Comparison of ENCODE assay signal across 27 cellular contexts in the genomic region with DNA sequence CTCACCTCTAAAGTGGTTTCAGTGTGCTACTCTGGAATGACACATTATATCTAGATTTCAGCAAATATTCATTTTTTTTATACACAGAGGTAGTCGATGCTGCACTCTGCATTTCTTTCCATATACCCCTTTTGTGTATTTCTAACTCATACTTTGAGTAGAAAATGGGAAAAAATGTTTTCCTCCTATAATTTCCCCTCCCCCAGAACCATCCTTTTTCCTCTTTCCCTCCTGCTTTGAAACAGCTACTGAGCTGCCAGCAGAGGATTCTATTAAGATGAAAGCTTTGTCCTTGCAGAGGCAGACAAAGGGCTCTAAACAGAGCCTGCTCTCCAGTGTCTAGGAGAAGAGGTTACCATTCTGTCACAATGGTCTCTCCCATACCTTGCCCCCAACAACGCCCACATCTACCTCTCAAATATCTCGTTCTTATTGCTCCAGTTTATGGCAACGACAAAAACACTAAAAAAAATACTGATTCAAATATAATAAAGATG.
A peak's percentile ranks its signal among the peaks of the same experiment; 100 is the strongest.
DNase-seq lines count a peak whose midpoint lies in the region; ATAC-seq and TF ChIP-seq lines count a peak whose summit lies in the region.
"Had no signal": no experiment of that assay in that cellular context is flagged by ENCODE, and none has a peak within 500 bp of the region (broad histone marks: within the 10 kb centered on the region; RNA-seq: fewer than 3 reads in every experiment).

No MANE protein-coding gene starts in this region.

- H3K9me3 ChIP-seq in left ventricle myocardium inferior (replicated peaks) (no peaks in the 10 kb centered on the region), right cardiac atrium (ENCODE audit: control insufficient read depth, low read length) (no peaks in the 10 kb centered on the region), transverse colon (no peaks in the 10 kb centered on the region), psoas muscle (no peaks in the 10 kb centered on the region)
- H3K9me3 ChIP-seq: BE2C, esophagus squamous epithelium, HAP-1, left lung, MG63 had no signal

- no peaks in the 10 kb centered on the region for H3K27me3 ChIP-seq in left ventricle myocardium inferior (ENCODE audit: low read depth)
- no peaks in the 10 kb centered on the region for H3K27me3 ChIP-seq in right cardiac atrium (ENCODE audit: control insufficient read depth, insufficient read depth)
- no peaks in the 10 kb centered on the region for H3K27me3 ChIP-seq in transverse colon
- H3K27me3 ChIP-seq in psoas muscle (ENCODE audit: insufficient read depth in 3 of 3, low read length in 2 of 3) = no peaks in the 10 kb centered on the region
- H3K27me3 ChIP-seq: BE2C, esophagus squamous epithelium, left lung, MG63 had no signal

- H3K4me3 ChIP-seq in left ventricle myocardium inferior = no peak overlapping the region
- H3K4me3 ChIP-seq in right cardiac atrium (ENCODE audit: low read length) = no peak overlapping the region
- no peak overlapping the region for H3K4me3 ChIP-seq in transverse colon
- no peak overlapping the region for H3K4me3 ChIP-seq in psoas muscle
- H3K4me3 ChIP-seq: esophagus squamous epithelium, HAP-1, left lung, MG63, PC-9 had no signal

- WGBS in right cardiac atrium = 72% methylated on average over 4 of the region's 4 CpGs
- 74 to 85% methylated on average over 4 of the region's 4 CpGs for WGBS in transverse colon (ENCODE audit: low coverage in 1 of 2), 2 donors
- 67 to 83% (median 74%) methylated on average over 4 of the region's 4 CpGs for WGBS in psoas muscle, 3 donors

- H3K36me3 ChIP-seq in left ventricle myocardium inferior (no peaks in the 10 kb centered on the region), transverse colon (no peaks in the 10 kb centered on the region), psoas muscle (ENCODE audit: insufficient read depth in 1 of 2, low read depth in 1 of 2) (no peaks in the 10 kb centered on the region)
- H3K36me3 ChIP-seq: BE2C, esophagus squamous epithelium, HAP-1, left lung, MG63 had no signal

- intact Hi-C loops in left ventricle myocardium inferior (cut with micrococcal nuclease) (no loop called here), right cardiac atrium (cut with DNase I) (no loop called here), transverse colon (cut with DNase I; ENCODE audit: low total_unique reads) (no loop called here), psoas muscle (cut with DNase I) (no loop called here)

- no peak for TF ChIP-seq EP300 in transverse colon (IDR thresholded peaks at IDR 0.05; ENCODE audit: low read depth)

- H3K27ac ChIP-seq in left ventricle myocardium inferior (replicated peaks) = peak overlapping the region; percentile 78
- H3K27ac ChIP-seq in right cardiac atrium (ENCODE audit: low read length) = no peak overlapping the region
- H3K27ac ChIP-seq in VCaP = peak overlapping the region; percentile 23; the same call in 1 of the 2 replicates
- H3K27ac ChIP-seq in transverse colon = no peak overlapping the region
- H3K27ac ChIP-seq in psoas muscle = no peak overlapping the region
- H3K27ac ChIP-seq: esophagus squamous epithelium, left lung, PC-9 had no signal

- in situ Hi-C loops in transverse colon (cut with MboI; ENCODE audit: low pct_ligation_motif_present in 1 of 4, low pct_unique_long_range_greater_than_20kb in 1 of 4, low sequenced_read_pairs in 3 of 4) = no loop called here

- no peak for TF ChIP-seq POLR2A in transverse colon (IDR thresholded peaks at IDR 0.05)

- H3K4me1 ChIP-seq in left ventricle myocardium inferior (peaks cover 16% of the 10 kb centered on the region), right cardiac atrium (ENCODE audit: control insufficient read depth, insufficient read depth, low read length) (peaks cover 4% of the 10 kb centered on the region), transverse colon (peaks cover 0 to 22% (median 8%) of the 10 kb centered on the region in 4 donors), psoas muscle (no peaks in the 10 kb centered on the region)
- H3K4me1 ChIP-seq: esophagus squamous epithelium, left lung had no signal

- no peak for TF ChIP-seq CTCF in left ventricle myocardium inferior (IDR thresholded peaks at IDR 0.05; ENCODE audit: borderline replicate concordance)
- TF ChIP-seq CTCF in VCaP (conservative IDR thresholded peaks at IDR 0.05) = no peak
- no peak for TF ChIP-seq CTCF in transverse colon (IDR thresholded peaks at IDR 0.05)
- no peak for TF ChIP-seq CTCF in psoas muscle (IDR thresholded peaks at IDR 0.05)

- DNase-seq in left ventricle myocardium inferior = no peak
- DNase-seq in right cardiac atrium = no peak
- peak; percentile 50 for DNase-seq in iPS-NIHi11 (ENCODE audit: low spot score)
- peak; percentile 23 for DNase-seq in pons (ENCODE audit: low spot score)
- DNase-seq in transverse colon = no peak
- no peak for DNase-seq in psoas muscle
- DNase-seq: ACHN; activated B cell treated with CpG ODN at 0.5 μM for 24 hours; activated naive CD4-positive, alpha-beta T cell treated with Interleukin-2 at 50 U/mL for 16 hours; activated T-cell treated with anti-CD3 and anti-CD28 coated beads, Interleukin-2, amount 50 U/mL, for 72 hours; BE2C; effector memory CD4-positive, alpha-beta T cell; esophagus squamous epithelium; foreskin melanocyte; GDM1; KG1; left lung; MG63; NCI-H510A; NK-92 treated with Interleukin-12 subunit alpha and Interleukin-12 subunit beta, amount 100 ng/mL, for 24 hours; PC-9; Right ventricle myocardium superior; stimulated activated CD4-positive, alpha-beta T cell treated with anti-CD3 and anti-CD28 coated beads, Interleukin-15, amount 100 ng/mL, for 24 hours; stimulated activated naive B cell treated with anti-CD40 and anti-IgM and Interleukin-4, amounts not matched to agents 10 μg/mL and 1 μg/mL and 100 μg/mL, for 72 hours had no signal

- ATAC-seq in right cardiac atrium (no peak), psoas muscle (no peak), GM21360 (IDR thresholded peaks at IDR 0.05; ENCODE audit: unreplicated experiment) (no peak)
- ATAC-seq: activated T-cell treated with anti-CD3 and anti-CD28 coated beads, Interleukin-2, amount 50 U/mL, for 72 hours; left lung; stimulated activated naive B cell treated with anti-CD40 and anti-IgM and Interleukin-4, amounts not matched to agents 10 μg/mL and 1 μg/mL and 100 μg/mL, for 72 hours had no signal

Comparison
In these comparisons a context has a peak if more than half of its experiments do, and no peak if none do; other contexts are left out.
1. H3K27ac ChIP-seq: peak in left ventricle myocardium inferior (single experiment) and VCaP (single experiment); none in right cardiac atrium (single experiment), transverse colon (0 of 4) and psoas muscle (single experiment).
2. DNase-seq: peak in iPS-NIHi11 (single experiment) and pons (single experiment); none in left ventricle myocardium inferior (single experiment), right cardiac atrium (0 of 3), transverse colon (single experiment) and psoas muscle (0 of 2).